Comparison of ENCODE assay signal across 18 cellular contexts in the genomic region with DNA sequence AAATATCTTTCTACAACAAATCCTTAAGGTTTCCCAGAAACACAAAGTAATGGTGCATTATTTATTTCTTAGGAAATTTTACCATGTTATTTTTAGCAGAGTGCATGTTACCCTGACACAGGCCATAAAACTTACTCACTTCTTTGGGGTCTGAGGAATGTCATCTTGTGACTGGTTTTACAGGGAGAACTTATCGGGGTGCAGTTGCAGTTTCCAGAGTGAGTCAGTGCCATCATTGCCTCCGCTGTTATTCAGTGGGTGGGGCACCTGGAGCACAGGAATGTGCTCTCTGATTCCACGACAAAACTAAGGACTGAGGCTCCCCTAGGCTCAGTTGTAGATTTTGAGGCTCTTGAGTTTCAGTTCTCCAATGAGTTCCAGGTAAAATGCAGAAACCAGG. TPM values are rescaled to one million over a fixed set of nuclear protein-coding genes. Genes with fewer than 3 reads are reported as not detected.
A peak's percentile ranks its signal among the peaks of the same experiment; 100 is the strongest.
DNase-seq lines count a peak whose midpoint lies in the region; ATAC-seq, FAIRE-seq and TF ChIP-seq lines count a peak whose summit lies in the region.
"Had no signal": no experiment of that assay in that cellular context is flagged by ENCODE, and none has a peak within 500 bp of the region (broad histone marks: within the 10 kb centered on the region; RNA-seq: fewer than 3 reads in every experiment).

No MANE protein-coding gene starts in this region.

- CTCF ChIA-PET in HepG2 (lab: Yijun Ruan, JAX; ENCODE audit: low intra/inter-chr PET ratio, low total read pairs) = no interaction called here

- no peak for TF ChIP-seq POLR2A in HepG2 (IDR thresholded peaks at IDR 0.05; ENCODE audit: insufficient read depth in 1 of 2, low read depth in 2 of 2, low read length in 2 of 2)
- TF ChIP-seq POLR2A in right lobe of liver (IDR thresholded peaks at IDR 0.05) = no peak
- no peak for TF ChIP-seq POLR2A in vagina (IDR thresholded peaks at IDR 0.05)

- peak; percentile 24; the same call in 1 of the 3 replicates for ATAC-seq in HepG2
- no peak for ATAC-seq in right lobe of liver
- no peak for ATAC-seq in GM19467 (IDR thresholded peaks at IDR 0.05; ENCODE audit: unreplicated experiment)
- ATAC-seq: stimulated activated naive B cell treated with anti-CD40 and anti-IgM and Interleukin-4, amounts not matched to agents 10 μg/mL and 1 μg/mL and 100 μg/mL, for 72 hours had no signal

- TF ChIP-seq EP300 in HepG2 (IDR thresholded peaks at IDR 0.05; ENCODE audit: low read depth in 2 of 2, low read length in 2 of 2) = no peak
- no peak for TF ChIP-seq EP300 in HepG2 (CRISPR knock-in tag; IDR thresholded peaks at IDR 0.05; ENCODE audit: borderline replicate concordance)

- WGBS in HepG2 (ENCODE audit: low lambda C conversion rate) = 3% methylated on average over 3 of the region's 3 CpGs
- 87% methylated on average over 3 of the region's 3 CpGs for WGBS in right lobe of liver (ENCODE audit: insufficient coverage, low coverage, low lambda C conversion rate, missing lambda C conversion rate)

- H3K36me3 ChIP-seq in HepG2 (replicated peaks in 1 of 2; ENCODE audit: control insufficient read depth in 1 of 2, insufficient read depth in 2 of 2, low read length in 2 of 2) = no peaks in the 10 kb centered on the region
- no peaks in the 10 kb centered on the region for H3K36me3 ChIP-seq in right lobe of liver
- H3K36me3 ChIP-seq in SJSA1 = no peaks in the 10 kb centered on the region
- no peaks in the 10 kb centered on the region for H3K36me3 ChIP-seq in vagina

- no peak for FAIRE-seq in HepG2 (lab: Jason Lieb, UNC)
- FAIRE-seq: kidney, TTC549 had no signal

- H3K9me3 ChIP-seq in HepG2 (ENCODE audit: low read length) = no peaks in the 10 kb centered on the region
- no peaks in the 10 kb centered on the region for H3K9me3 ChIP-seq in right lobe of liver
- H3K9me3 ChIP-seq in SJSA1 (replicated peaks) = no peaks in the 10 kb centered on the region
- no peaks in the 10 kb centered on the region for H3K9me3 ChIP-seq in vagina

- in situ Hi-C loops in HepG2 (cut with HindIII; ENCODE audit: extremely low pct_ligation_motif_present, low pct_unique_long_range_greater_than_20kb) = no loop called here
- in situ Hi-C loops in GM13976 (cut with MboI; ENCODE audit: low sequenced_read_pairs, unreplicated experiment) = no loop called here

- TF ChIP-seq CTCF in HepG2 (CRISPR knock-in tag; IDR thresholded peaks at IDR 0.05) = no peak
- TF ChIP-seq CTCF in right lobe of liver (IDR thresholded peaks at IDR 0.05) = no peak
- TF ChIP-seq CTCF in vagina (IDR thresholded peaks at IDR 0.05) = no peak
- no peak for TF ChIP-seq CTCF in GM13976 (IDR thresholded peaks at IDR 0.05; ENCODE audit: borderline replicate concordance, control extremely low read depth, extremely low read depth, insufficient read depth, missing control alignments)

- H4K20me1 ChIP-seq in HepG2 (ENCODE audit: insufficient read depth, low read length) = no peaks in the 10 kb centered on the region

- POLR2A ChIA-PET in HepG2 (lab: Yijun Ruan, JAX) = no interaction called here

- H3K4me2 ChIP-seq in HepG2 (ENCODE audit: low read depth, low read length) = peak overlapping the region; percentile 19; the same call in 1 of the 2 replicates

- TF ChIP-seq RAD21 in HepG2 (CRISPR knock-in tag; IDR thresholded peaks at IDR 0.05) = no peak

- H3K79me2 ChIP-seq in HepG2 (ENCODE audit: insufficient read depth, low read length) = no peaks in the 10 kb centered on the region

- H3K27ac ChIP-seq in HepG2 (ENCODE audit: extremely low read length, insufficient read depth, low read length) (no peak overlapping the region), right lobe of liver (no peak overlapping the region), SJSA1 (peak overlapping the region; percentile 25), vagina (peak overlapping the region; percentile 65)

- no peak overlapping the region for H2AFZ ChIP-seq in HepG2 (ENCODE audit: low read length)

- intact Hi-C loops in HepG2 (cut with micrococcal nuclease; ENCODE audit: unreplicated experiment) (no loop called here), right lobe of liver (cut with DNase I) (no loop called here), vagina (cut with DNase I) (no loop called here), head of caudate nucleus (cut with DNase I) (no loop called here)

- H3K27me3 ChIP-seq in HepG2 (ENCODE audit: control insufficient read depth in 1 of 2, insufficient read depth in 2 of 2, low read length in 2 of 2) (no peaks in the 10 kb centered on the region), right lobe of liver (no peaks in the 10 kb centered on the region), SJSA1 (replicated peaks) (no peaks in the 10 kb centered on the region), vagina (no peaks in the 10 kb centered on the region)

- no TSS peak for BruUV-seq in HepG2 (replicated peaks; lab: Mats Ljungman, UMichigan)

- H3K4me3 ChIP-seq in HepG2 (replicated peaks in 1 of 3; ENCODE audit: insufficient read depth in 1 of 3, low read depth in 2 of 3, low read length in 3 of 3) (no peak overlapping the region), right lobe of liver (no peak overlapping the region), SJSA1 (no peak overlapping the region), vagina (no peak overlapping the region)

- H3K9ac ChIP-seq in HepG2 (ENCODE audit: insufficient read depth, low read depth, low read length) = no peak overlapping the region

- H3K4me1 ChIP-seq in HepG2 (ENCODE audit: insufficient read depth, low read length) = peaks cover 58% of the 10 kb centered on the region
- peaks cover 0 to 12% (median 0%) of the 10 kb centered on the region in 4 donors for H3K4me1 ChIP-seq in right lobe of liver
- peaks cover 5% of the 10 kb centered on the region for H3K4me1 ChIP-seq in SJSA1 (replicated peaks)
- H3K4me1 ChIP-seq in vagina = peaks cover 16% of the 10 kb centered on the region

- DNase-seq in HepG2 (ENCODE audit: low spot score) = no peak
- no peak for DNase-seq in right lobe of liver
- DNase-seq in SJSA1 (ENCODE audit: low read depth in 1 of 2, low spot score in 2 of 2) = no peak
- peak; percentile 53 for DNase-seq in glomerular visceral epithelial cell (ENCODE audit: extremely low spot score)
- DNase-seq in vagina (ENCODE audit: extremely low spot score in 2 of 2) = no peak
- DNase-seq in head of caudate nucleus = no peak
- DNase-seq in GM13976 (ENCODE audit: low spot score) = no peak
- DNase-seq: 8988T; activated CD8-positive, alpha-beta memory T cell treated with anti-CD3 and anti-CD28 coated beads for 24 hours; amniotic stem cell; KG1; kidney; NCI-H1417; SHP77 treated with DMSO at 0.1 percent for 48 hours; stimulated activated naive B cell treated with anti-CD40 and anti-IgM and Interleukin-4, amounts not matched to agents 10 μg/mL and 1 μg/mL and 100 μg/mL, for 72 hours had no signal

TF ChIP-seq in HepG2, 621 proteins besides CTCF, POLR2A, EP300 and RAD21:
- TF ChIP-seq NONO (IDR thresholded peaks at IDR 0.05) = no peak
- no peak for TF ChIP-seq NONO (CRISPR knock-in tag; conservative IDR thresholded peaks at IDR 0.05)
- 0 out of 2 replicates have a peak, but pooled peaks have one; percentile 9 for TF ChIP-seq FOSL2 (CRISPR knock-in tag; IDR thresholded peaks at IDR 0.05)

RNA-seq across cellular contexts. Expression of a gene that starts 11.1 kb away (rescaled TPM):
- total RNA-seq in HepG2 (2016; rRNA removed; fragmentation: Illumina TruSeq; extraction: Trizol) (0.02 and 0.11 TPM in 2 replicates), right lobe of liver (1 to 10 TPM in 2 of 6 experiments, under 1 TPM in 3, not detected in 1; 0.16 to 2.4 (median 0.37) TPM), vagina (122 TPM)
- not detected in 2 replicates for total RNA-seq in HepG2 (2016; cell fraction: cytosol; rRNA removed; fragmentation: Illumina TruSeq; extraction: Trizol; ENCODE audit: low read depth)
- total RNA-seq in HepG2 (2016; cell fraction: insoluble cytoplasmic fraction; rRNA removed; fragmentation: Illumina TruSeq; extraction: Trizol) = 0.04 and 0.06 TPM in 2 replicates
- 0.03 and 0.06 TPM in 2 replicates for total RNA-seq in HepG2 (2016; cell fraction: membrane; rRNA removed; fragmentation: Illumina TruSeq; extraction: Trizol)
- total RNA-seq in HepG2 (2016; cell fraction: nucleus; rRNA removed; fragmentation: Illumina TruSeq; extraction: Trizol) = not detected in 2 replicates
- 0.08 and 0.13 TPM in 2 replicates for polyA plus RNA-seq in HepG2 (2011; rRNA removed)
- polyA plus RNA-seq in HepG2 (2011; cell fraction: cytosol; rRNA removed) = 0.01 and 0.04 TPM in 2 replicates
- polyA plus RNA-seq in HepG2 (2011; cell fraction: nucleus; rRNA removed) = 0.02 and 0.09 TPM in 2 replicates
- polyA plus RNA-seq in HepG2 (2012) = 0.01 and 0.08 TPM in 2 replicates
- not detected in 2 replicates for polyA plus RNA-seq in HepG2 (2016; cell fraction: cytosol; fragmentation: Illumina TruSeq; extraction: Trizol; ENCODE audit: low read depth)
- 0.12 TPM in 1 of 2 replicates, not detected in the other for polyA plus RNA-seq in HepG2 (2016; cell fraction: insoluble cytoplasmic fraction; fragmentation: Illumina TruSeq; extraction: Trizol; ENCODE audit: low read depth)
- 0.05 TPM in 1 of 2 replicates, not detected in the other for polyA plus RNA-seq in HepG2 (2016; cell fraction: membrane; fragmentation: Illumina TruSeq; extraction: Trizol; ENCODE audit: low read depth)
- not detected in 2 replicates for polyA plus RNA-seq in HepG2 (2016; cell fraction: nucleus; fragmentation: Illumina TruSeq; extraction: Trizol; ENCODE audit: insufficient read depth, low read depth)
- polyA minus RNA-seq in HepG2 (2011; rRNA and poly(A)+ RNA removed; ENCODE audit: low replicate concordance) = not detected in 2 replicates
- not detected in 2 replicates for polyA minus RNA-seq in HepG2 (2011; cell fraction: cytosol; rRNA and poly(A)+ RNA removed)
- not detected in 2 replicates for polyA minus RNA-seq in HepG2 (2011; cell fraction: nucleus; rRNA and poly(A)+ RNA removed)
- 8.7 and 12.8 TPM in 2 replicates for total RNA-seq in SJSA1 (2014; rRNA removed; shearing (Covaris generic))
- total RNA-seq: activated T-helper 2 cell treated with anti-CD3 and anti-CD28 coated beads, Interferon-gamma antibody, Interleukin-2, Interleukin-4, amounts not matched to agents 10 μg/mL and 5 μg/mL and 100 μg/mL, durations not matched to agents 14 hours and 24 hours and 36 hours had no signal

Comparison
In these comparisons a context has a peak if more than half of its experiments do, and no peak if none do; other contexts are left out.
1. H3K27ac ChIP-seq: peak in SJSA1 (single experiment) and vagina (single experiment); none in HepG2 (single experiment) and right lobe of liver (0 of 3).